Comparison of ENCODE assay signal across 28 cellular contexts in the genomic region with DNA sequence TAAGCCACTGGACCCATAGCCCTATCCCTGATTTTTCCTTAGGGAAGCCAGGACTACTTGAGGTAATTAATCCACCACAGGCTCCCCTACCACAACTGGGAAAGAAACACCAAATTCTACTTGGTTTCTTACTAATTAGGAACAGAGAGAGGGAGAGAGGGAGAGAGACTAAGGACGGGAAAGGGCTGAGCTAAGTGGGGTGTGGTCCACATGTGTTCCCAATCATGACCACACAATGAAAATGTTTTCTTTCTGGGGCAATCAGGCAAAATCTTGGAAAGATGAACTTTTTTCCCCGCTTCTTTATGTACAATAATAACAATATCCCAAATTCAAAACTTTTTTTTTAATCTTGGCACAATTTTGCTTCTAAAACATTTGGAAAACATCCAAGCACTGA.
"Had no signal": no experiment of that assay in that cellular context is flagged by ENCODE, and none has a peak within 500 bp of the region (broad histone marks: within the 10 kb centered on the region; RNA-seq: fewer than 3 reads in every experiment).

No MANE protein-coding gene starts in this region.

- H3K4me3 ChIP-seq: adrenal gland, breast epithelium, dorsolateral prefrontal cortex, esophagus squamous epithelium, gastroesophageal sphincter, left ventricle myocardium inferior, ovary, psoas muscle, right atrium auricular region, tibial nerve had no signal

- H3K27ac ChIP-seq: adrenal gland, dorsolateral prefrontal cortex, esophagus squamous epithelium, gastroesophageal sphincter, left ventricle myocardium inferior, ovary, psoas muscle, right atrium auricular region, VCaP had no signal

- H3K9me3 ChIP-seq: adrenal gland, breast epithelium, esophagus squamous epithelium, gastroesophageal sphincter, left ventricle myocardium inferior, ovary, psoas muscle, right atrium auricular region, tibial nerve had no signal

- H3K27me3 ChIP-seq: adrenal gland, breast epithelium, dorsolateral prefrontal cortex, esophagus squamous epithelium, gastroesophageal sphincter, ovary, right atrium auricular region, tibial nerve had no signal

- H3K36me3 ChIP-seq: adrenal gland, breast epithelium, esophagus squamous epithelium, gastroesophageal sphincter, left ventricle myocardium inferior, ovary, right atrium auricular region, tibial nerve had no signal

- FAIRE-seq: colon, urothelium cell line had no signal

- DNase-seq: activated CD4-positive, alpha-beta T cell treated with anti-CD3 and anti-CD28 coated beads, Interleukin-2, amount 50 U/mL, for 1 hour; activated CD4-positive, CD25-positive, alpha-beta regulatory T cell treated with anti-CD3 and anti-CD28 coated beads, Interleukin-2, amount 50 U/mL, for 72 hours; activated T-cell treated with anti-CD3 and anti-CD28 coated beads, Interleukin-2, amount 50 U/mL, for 1 hour; adrenal gland; dorsolateral prefrontal cortex; effector memory CD8-positive, alpha-beta T cell; esophagus squamous epithelium; head of caudate nucleus; hypothalamus; left ventricle myocardium inferior; mammary epithelial cell; midbrain; natural killer cell; ovary; psoas muscle; stimulated activated CD4-positive, alpha-beta T cell treated with anti-CD3 and anti-CD28 coated beads, Interleukin-12 subunit alpha, Interleukin-12 subunit beta, amount 100 ng/mL, for 4 hours; stimulated activated CD4-positive, alpha-beta T cell treated with anti-CD3 and anti-CD28 coated beads, Interleukin-4, amount 100 ng/mL, for 4 hours; stimulated activated naive CD8-positive, alpha-beta T cell treated with anti-CD3 and anti-CD28 coated beads, Interleukin-15, Interleukin-2, amounts not matched to agents 100 U/mL and 50 U/mL, for 24 hours; T-cell had no signal

- ATAC-seq: activated naive CD4-positive, alpha-beta T cell treated with anti-CD3 and anti-CD28 coated beads, Interleukin-2, amount 50 U/mL, for 72 hours; activated T-helper 17 cell treated with anti-CD3 and anti-CD28 coated beads, Interleukin-2, amount 50 U/mL, for 72 hours; effector memory CD8-positive, alpha-beta T cell; gastroesophageal sphincter; natural killer cell; psoas muscle; stimulated activated naive CD8-positive, alpha-beta T cell treated with anti-CD3 and anti-CD28 coated beads, Interleukin-15, Interleukin-2, amounts not matched to agents 100 U/mL and 50 U/mL, for 24 hours; T-cell had no signal

- H3K4me1 ChIP-seq: adrenal gland, breast epithelium, esophagus squamous epithelium, gastroesophageal sphincter, left ventricle myocardium inferior, right atrium auricular region had no signal
